12 cellular contexts compared by ENCODE assay signal in genomic region chr20:17738154-17738553, GRCh38. TPM values are rescaled to one million over a fixed set of nuclear protein-coding genes. Genes with fewer than 3 reads are reported as not detected.
"Had no signal": no experiment of that assay in that cellular context is flagged by ENCODE, and none has a peak within 500 bp of the region (broad histone marks: within the 10 kb centered on the region; RNA-seq: fewer than 3 reads in every experiment).

No MANE protein-coding gene starts in this region.

- DNase-seq: GM23248, GOT3, H7, H9, HCEC 1CT, HFFc6 had no signal

- H3K4me2 ChIP-seq: GM23338 had no signal

- ATAC-seq: GM23338, HCT116 had no signal

- H3K27ac ChIP-seq: GM23248 had no signal

- H3K4me3 Mint-ChIP-seq: GM23338, H9, HFFc6 had no signal

- H3K9ac ChIP-seq: GM23248 had no signal

- H2AFZ ChIP-seq: GM23248, GM23338 had no signal

- H3K27ac Mint-ChIP-seq: GM23338, H9, HFFc6 had no signal

- H3K36me3 ChIP-seq: HAP-1 had no signal

- FAIRE-seq: H1, H54 had no signal

- H3K4me3 ChIP-seq: GM23248, GM23338, HAP-1 had no signal

RNA-seq across cellular contexts. Expression of gene BANF2, which starts 38.4 kb away (rescaled TPM):
- total RNA-seq: GM23248, GM23338, H1, H4, H7, H9, HFFc6 had no signal
- polyA plus RNA-seq: GM23248, GM23338, H1 had no signal
